In genomic region chr14:61516125-61516740, GRCh38 we compare ENCODE assay signal across 1 cellular context.
TF ChIP-seq lines count a peak whose summit lies in the region.

No MANE protein-coding gene starts in this region.

TF ChIP-seq in SK-N-SH treated with all-trans-retinoic acid at 6 μM for 48 hours, 23 proteins besides CTCF, POLR2A, EP300 and RAD21 (continued from another document):
- no peak for TF ChIP-seq ZFP30 (CRISPR knock-in tag; IDR thresholded peaks at IDR 0.05)
- no peak for TF ChIP-seq CSDC2 (CRISPR knock-in tag; IDR thresholded peaks at IDR 0.05)
